8 cellular contexts compared by ENCODE assay signal in the genomic region with DNA sequence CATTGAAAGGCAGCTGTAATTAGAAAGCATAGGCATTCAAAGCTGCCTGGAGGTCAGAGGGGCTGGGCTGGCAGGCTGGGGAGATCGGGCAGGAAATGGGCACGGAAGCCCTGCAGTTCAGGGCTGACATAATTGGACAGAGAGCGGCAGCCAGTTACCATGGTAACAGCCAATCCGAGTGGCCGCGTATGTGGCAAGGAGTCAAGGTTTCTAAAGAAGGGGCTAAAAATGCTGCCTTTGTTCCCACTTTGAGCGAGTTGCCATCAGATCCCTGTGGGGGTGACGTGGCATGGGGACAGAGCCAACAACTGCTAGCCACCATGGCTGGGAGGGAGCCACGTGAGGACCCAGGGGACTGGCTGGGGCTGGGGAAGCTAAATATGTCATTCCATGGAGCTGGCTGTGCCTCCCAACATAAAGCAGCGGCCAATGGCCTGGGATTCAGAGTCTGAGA. TPM values are rescaled to one million over a fixed set of nuclear protein-coding genes. Genes with fewer than 3 reads are reported as not detected.
DNase-seq lines count a peak whose midpoint lies in the region; ATAC-seq and TF ChIP-seq lines count a peak whose summit lies in the region.

No MANE protein-coding gene starts in this region.

- peak; percentile 55 to 58 for ATAC-seq in activated CD4-positive, CD25-positive, alpha-beta regulatory T cell treated with anti-CD3 and anti-CD28 coated beads, Interleukin-2, amount 50 U/mL, for 24 hours
- ATAC-seq in GM19351 (IDR thresholded peaks at IDR 0.05; ENCODE audit: unreplicated experiment): no peak
- no peak for ATAC-seq in GM18907 (IDR thresholded peaks at IDR 0.05; ENCODE audit: unreplicated experiment)

- WGBS in suprapubic skin: 21% methylated on average over 10 of the region's 10 CpGs

- H3K9me3 ChIP-seq in suprapubic skin: no peaks in the 10 kb centered on the region

- H3K27ac ChIP-seq in suprapubic skin: no peak overlapping the region

- no peaks in the 10 kb centered on the region for H3K27me3 ChIP-seq in suprapubic skin

- TF ChIP-seq POLR2A in suprapubic skin (IDR thresholded peaks at IDR 0.05): no peak

- no peaks in the 10 kb centered on the region for H3K36me3 ChIP-seq in suprapubic skin

- no peak overlapping the region for H3K4me3 ChIP-seq in Jurkat, Clone E6-1 (ENCODE audit: low read length)
- no peak overlapping the region for H3K4me3 ChIP-seq in suprapubic skin

- H3K4me1 ChIP-seq in suprapubic skin: peaks cover 4% of the 10 kb centered on the region

- no peak for TF ChIP-seq CTCF in suprapubic skin (IDR thresholded peaks at IDR 0.05)

- DNase-seq in Ammon's horn (ENCODE audit: low spot score) (peak; percentile 99), dermis blood vessel endothelial cell (peak; percentile 78), lung microvascular endothelial cell (ENCODE audit: low read depth in 2 of 2) (peak; percentile 59 to 70), suprapubic skin (ENCODE audit: low spot score in 2 of 2) (peak; percentile 72 to 86)
- DNase-seq in Jurkat, Clone E6-1 (ENCODE audit: low read depth, low spot score): peak; percentile 29

- TF ChIP-seq EP300 in suprapubic skin (IDR thresholded peaks at IDR 0.05): no peak

RNA-seq across cellular contexts. Expression of a gene that starts 44.7 kb away (rescaled TPM):
- polyA plus RNA-seq in Jurkat, Clone E6-1 (2012; ENCODE audit: insufficient read depth, insufficient read length): 52.2 TPM
- total RNA-seq in dermis blood vessel endothelial cell (57.7 and 72.1 TPM in 2 replicates), lung microvascular endothelial cell (37.7 and 53.0 TPM in 2 replicates), suprapubic skin (100 to 1,000 TPM in 1 of 4 donors, 10 to 100 TPM in 3; 57.8 to 116 (median 75.7) TPM)

RNA-seq across cellular contexts. Expression of a gene that starts 51.1 kb away (rescaled TPM):
- 48.8 TPM for polyA plus RNA-seq in Jurkat, Clone E6-1 (2012; ENCODE audit: insufficient read depth, insufficient read length)
- 51.4 and 54.1 TPM in 2 replicates for total RNA-seq in dermis blood vessel endothelial cell
- total RNA-seq in lung microvascular endothelial cell: 22.6 and 27.7 TPM in 2 replicates
- total RNA-seq in suprapubic skin: 10 to 100 TPM; 15.0 to 34.4 (median 24.3) TPM

Comparison
In these comparisons a context has a peak if more than half of its experiments do, and no peak if none do; other contexts are left out.
1. DNase-seq: peak in every context shown above with its lines; median percentile 99 in Ammon's horn; 79 in suprapubic skin; 78 in dermis blood vessel endothelial cell; 64 in lung microvascular endothelial cell; 29 in Jurkat, Clone E6-1.
2. ATAC-seq: peak in activated CD4-positive, CD25-positive, alpha-beta regulatory T cell treated with anti-CD3 and anti-CD28 coated beads, Interleukin-2, amount 50 U/mL, for 24 hours (2 of 2); none in GM19351 (single experiment) and GM18907 (single experiment).